ENCODE assay signal across 15 cellular contexts in the genomic region with DNA sequence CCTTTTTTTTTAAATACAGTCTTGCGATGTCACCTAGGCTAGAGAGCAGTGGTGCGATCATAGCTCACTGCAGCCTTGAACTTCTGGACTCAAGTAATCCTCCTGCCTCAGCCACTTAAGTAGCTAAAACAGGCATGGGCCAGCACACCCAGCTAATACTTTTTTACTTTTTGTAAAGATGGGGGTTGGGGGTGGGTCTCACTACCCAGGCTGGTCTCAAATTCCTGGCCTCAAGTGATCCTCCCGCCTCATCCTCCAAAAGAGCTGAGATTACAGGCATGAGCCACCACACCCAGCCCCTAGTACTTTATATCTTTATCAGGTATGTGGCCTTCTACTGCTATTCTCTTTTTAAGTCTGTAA. TPM values are rescaled to one million over a fixed set of nuclear protein-coding genes. Genes with fewer than 3 reads are reported as not detected.
DNase-seq lines count a peak whose midpoint lies in the region; ATAC-seq and TF ChIP-seq lines count a peak whose summit lies in the region.
"Had no signal": no experiment of that assay in that cellular context is flagged by ENCODE, and none has a peak within 500 bp of the region (broad histone marks: within the 10 kb centered on the region; RNA-seq: fewer than 3 reads in every experiment).

No MANE protein-coding gene starts in this region.

- H4K8ac ChIP-seq in trophoblast cell (ENCODE audit: low read depth, low read length): no peak overlapping the region

- DNase-seq in MM.1S: no peak
- no peak for DNase-seq in body of pancreas
- DNase-seq in trophoblast cell: no peak
- DNase-seq in LoVo (ENCODE audit: low spot score): no peak
- no peak for DNase-seq in COLO668 (lab: John Stamatoyannopoulos, UW; ENCODE audit: unreplicated experiment)
- no peak for DNase-seq in uterus
- DNase-seq: C1 segment of cervical spinal cord; Caco-2; CD4-positive, alpha-beta memory T cell; DMS153; DND-41; H9; HFFc6 had no signal

- no peaks in the 10 kb centered on the region for H3K9me2 ChIP-seq in MM.1S (replicated peaks; ENCODE audit: insufficient read depth, low read length)

- H3K36me3 ChIP-seq in MM.1S (replicated peaks; ENCODE audit: insufficient read depth, low read length): no peaks in the 10 kb centered on the region
- peaks cover 2% of the 10 kb centered on the region for H3K36me3 ChIP-seq in OCI-LY3 (replicated peaks; ENCODE audit: low read depth, low read length)
- no peaks in the 10 kb centered on the region for H3K36me3 ChIP-seq in body of pancreas (replicated peaks in 1 of 2; ENCODE audit: insufficient read depth in 1 of 2, low read depth in 2 of 2)
- H3K36me3 ChIP-seq in trophoblast cell (ENCODE audit: control insufficient read depth in 1 of 2, insufficient read depth in 2 of 2, low read length in 2 of 2): no peaks in the 10 kb centered on the region
- H3K36me3 ChIP-seq in uterus: no peaks in the 10 kb centered on the region

- H2AK5ac ChIP-seq in trophoblast cell (ENCODE audit: low read length): no peak overlapping the region

- peak; percentile 24 for ATAC-seq in body of pancreas
- ATAC-seq: GM23338 had no signal

- no peak overlapping the region for H4K12ac ChIP-seq in trophoblast cell (ENCODE audit: low read depth, low read length)

- H3K4me2 ChIP-seq in MM.1S (ENCODE audit: low read depth, low read length) (no peak overlapping the region), OCI-LY3 (ENCODE audit: low read length) (peak overlapping the region; percentile 79), trophoblast cell (ENCODE audit: low read length) (no peak overlapping the region)
- H3K4me2 ChIP-seq: GM23338 had no signal

- intact Hi-C loops in body of pancreas (cut with DNase I): no loop called here
- intact Hi-C loops in uterus (cut with DNase I; ENCODE audit: low total_unique reads): no loop called here

- no peaks in the 10 kb centered on the region for H4K20me1 ChIP-seq in MM.1S (ENCODE audit: insufficient read depth, low read length)
- H4K20me1 ChIP-seq in OCI-LY3 (ENCODE audit: insufficient read depth, low read length): peaks cover 8% of the 10 kb centered on the region; the same call in 1 of the 2 replicates

- no peak overlapping the region for H2BK5ac ChIP-seq in trophoblast cell (ENCODE audit: low read depth, low read length, poor library complexity)

- H2AFZ ChIP-seq in MM.1S (ENCODE audit: low read length) (no peak overlapping the region), OCI-LY3 (ENCODE audit: low read depth, low read length) (no peak overlapping the region), trophoblast cell (ENCODE audit: insufficient read depth, low read length, poor library complexity) (no peak overlapping the region)
- H2AFZ ChIP-seq: GM23338 had no signal

- H3K4ac ChIP-seq in trophoblast cell (ENCODE audit: low read depth, low read length): peak overlapping the region; percentile 27

- no peaks in the 10 kb centered on the region for H3K9me3 ChIP-seq in MM.1S (replicated peaks; ENCODE audit: insufficient read depth, low read length)
- no peaks in the 10 kb centered on the region for H3K9me3 ChIP-seq in OCI-LY3 (ENCODE audit: insufficient read depth, low read length)
- no peaks in the 10 kb centered on the region for H3K9me3 ChIP-seq in body of pancreas
- H3K9me3 ChIP-seq in trophoblast cell (ENCODE audit: insufficient read depth, low read depth, low read length): no peaks in the 10 kb centered on the region
- H3K9me3 ChIP-seq in uterus: no peaks in the 10 kb centered on the region
- H3K9me3 ChIP-seq: Caco-2 had no signal

- no peak overlapping the region for H2BK12ac ChIP-seq in trophoblast cell (ENCODE audit: low read length)

- no peak overlapping the region for H2BK120ac ChIP-seq in trophoblast cell (ENCODE audit: insufficient read depth, low read length, poor library complexity)

- no peak overlapping the region for H3K4me3 ChIP-seq in MM.1S (ENCODE audit: low read length)
- H3K4me3 ChIP-seq in OCI-LY3 (ENCODE audit: low read length): peak overlapping the region; percentile 56
- no peak overlapping the region for H3K4me3 ChIP-seq in body of pancreas
- no peak overlapping the region for H3K4me3 ChIP-seq in trophoblast cell (ENCODE audit: low read depth, low read length)
- H3K4me3 ChIP-seq in uterus: no peak overlapping the region
- H3K4me3 ChIP-seq: GM23338 had no signal

- no peak overlapping the region for H3K14ac ChIP-seq in trophoblast cell (ENCODE audit: low read length)

- H3K18ac ChIP-seq in trophoblast cell (ENCODE audit: low read length): no peak overlapping the region

- H3K27ac ChIP-seq in MM.1S (ENCODE audit: low read length) (peak overlapping the region; percentile 29; the same call in 1 of the 2 replicates), OCI-LY3 (ENCODE audit: low read length) (peak overlapping the region; percentile 69), body of pancreas (peak overlapping the region in 2 of 4 donors; percentile 15 to 29), trophoblast cell (ENCODE audit: low read depth, low read length) (no peak overlapping the region), uterus (no peak overlapping the region)

- no peak overlapping the region for H3K23ac ChIP-seq in trophoblast cell (ENCODE audit: low read length)

- no peaks in the 10 kb centered on the region for H3K27me3 ChIP-seq in MM.1S (replicated peaks; ENCODE audit: insufficient read depth, low read length)
- no peaks in the 10 kb centered on the region for H3K27me3 ChIP-seq in OCI-LY3 (ENCODE audit: low read depth, low read length)
- no peaks in the 10 kb centered on the region for H3K27me3 ChIP-seq in body of pancreas
- H3K27me3 ChIP-seq in trophoblast cell (ENCODE audit: insufficient read depth, low read length): no peaks in the 10 kb centered on the region
- H3K27me3 ChIP-seq in uterus: no peaks in the 10 kb centered on the region

- no peaks in the 10 kb centered on the region for H3K79me1 ChIP-seq in trophoblast cell (ENCODE audit: low read length)

- TF ChIP-seq POLR2A in body of pancreas (IDR thresholded peaks at IDR 0.05) (no peak), uterus (IDR thresholded peaks at IDR 0.05) (no peak)

- peaks cover 15% of the 10 kb centered on the region for H3K4me1 ChIP-seq in MM.1S (ENCODE audit: low read length)
- H3K4me1 ChIP-seq in OCI-LY3 (ENCODE audit: low read length): peaks cover 47% of the 10 kb centered on the region
- H3K4me1 ChIP-seq in body of pancreas: peaks cover 24% of the 10 kb centered on the region
- peaks cover 2% of the 10 kb centered on the region in 2 experiments for H3K4me1 ChIP-seq in trophoblast cell (ENCODE audit: control insufficient read depth in 1 of 2, insufficient read depth in 2 of 2, low read length in 2 of 2)
- H3K4me1 ChIP-seq in uterus: no peaks in the 10 kb centered on the region

- H4K91ac ChIP-seq in trophoblast cell (ENCODE audit: low read depth, low read length): no peak overlapping the region

- TF ChIP-seq CTCF in MM.1S (IDR thresholded peaks at IDR 0.05; ENCODE audit: low read length) (no peak), OCI-LY3 (IDR thresholded peaks at IDR 0.05; ENCODE audit: low read depth, low read length) (no peak), body of pancreas (IDR thresholded peaks at IDR 0.05) (no peak), uterus (IDR thresholded peaks at IDR 0.05) (no peak)

- peaks cover 19% of the 10 kb centered on the region for H3F3A ChIP-seq in MM.1S (ENCODE audit: insufficient read depth, low read length)

- H3K79me2 ChIP-seq in MM.1S (ENCODE audit: low read length) (peaks cover 89% of the 10 kb centered on the region), OCI-LY3 (ENCODE audit: low read length) (peaks cover 91% of the 10 kb centered on the region), trophoblast cell (ENCODE audit: control insufficient read depth, insufficient read depth, low read length, poor library complexity) (peaks cover 2% of the 10 kb centered on the region)

- H3K9ac ChIP-seq in MM.1S (ENCODE audit: low read length): no peak overlapping the region
- H3K9ac ChIP-seq in OCI-LY3 (ENCODE audit: low read length): peak overlapping the region; percentile 10; the same call in 1 of the 2 replicates
- H3K9ac ChIP-seq in trophoblast cell (ENCODE audit: low read length): no peak overlapping the region

- 66 to 68% methylated on average over 3 of the region's 3 CpGs for WGBS in body of pancreas, 2 donors
- no CpG with 5 or more reads among the region's 3 CpGs for WGBS in trophoblast cell (ENCODE audit: extremely low coverage, insufficient coverage, insufficient read length)

RNA-seq across cellular contexts. Expression of a gene that starts 8.3 kb away (rescaled TPM):
- 10 to 100 TPM; 12.5 to 13.2 TPM for total RNA-seq in body of pancreas
- polyA plus RNA-seq in trophoblast cell (2013): 16.1 TPM in 2 replicates
- total RNA-seq in uterus: 10 to 100 TPM; 14.4 to 87.3 (median 43.5) TPM

RNA-seq across cellular contexts. Expression of a gene that starts 9.1 kb away (rescaled TPM):
- 10 to 100 TPM; 21.8 to 59.0 TPM for total RNA-seq in body of pancreas
- 32.7 and 35.4 TPM in 2 replicates for polyA plus RNA-seq in trophoblast cell (2013)
- 10 to 100 TPM; 10.5 to 59.5 (median 28.4) TPM for total RNA-seq in uterus

Comparison
In these comparisons a context has a peak if more than half of its experiments do, and no peak if none do; other contexts are left out.
1. H3K27ac ChIP-seq: peak in MM.1S (single experiment) and OCI-LY3 (single experiment); none in trophoblast cell (single experiment) and uterus (0 of 2).